20 cellular contexts compared by ENCODE assay signal in genomic region chr4:57084360-57084759, GRCh38. TPM values are rescaled to one million over a fixed set of nuclear protein-coding genes. Genes with fewer than 3 reads are reported as not detected.
"Had no signal": no experiment of that assay in that cellular context is flagged by ENCODE, and none has a peak within 500 bp of the region (broad histone marks: within the 10 kb centered on the region; RNA-seq: fewer than 3 reads in every experiment).

No MANE protein-coding gene starts in this region.

- H3K9me3 ChIP-seq: sigmoid colon, thyroid gland had no signal

- H3K27me3 ChIP-seq: sigmoid colon, thyroid gland had no signal

- ATAC-seq: activated CD4-positive, alpha-beta T cell treated with anti-CD3 and anti-CD28 coated beads for 36 hours; activated naive CD4-positive, alpha-beta T cell treated with anti-CD3 and anti-CD28 coated beads, Interleukin-2, amount 50 U/mL, for 72 hours; activated T-helper 17 cell treated with anti-CD3 and anti-CD28 coated beads, Interleukin-2, amount 50 U/mL, for 72 hours; left ventricle myocardium superior; stimulated activated naive CD8-positive, alpha-beta T cell treated with anti-CD3 and anti-CD28 coated beads, Interleukin-15, Interleukin-2, amounts not matched to agents 100 U/mL and 50 U/mL, for 24 hours; WTC11 had no signal

- H3K36me3 ChIP-seq: sigmoid colon, thyroid gland had no signal

- DNase-seq: activated CD4-positive, alpha-beta T cell treated with anti-CD3 and anti-CD28 coated beads for 36 hours; activated CD4-positive, alpha-beta T cell treated with anti-CD3 and anti-CD28 coated beads, Interleukin-2, amount 50 U/mL, for 4 hours; activated CD8-positive, alpha-beta memory T cell treated with anti-CD3 and anti-CD28 coated beads for 24 hours; activated CD8-positive, alpha-beta memory T cell treated with anti-CD3 and anti-CD28 coated beads, Interleukin-2, amount 50 U/mL, for 4 hours; activated T-cell treated with anti-CD3 and anti-CD28 coated beads, Interleukin-2, amount 50 U/mL, for 24 hours; endodermal cell; kidney glomerular epithelial cell; left ventricle myocardium superior; mammary epithelial cell; occipital lobe; sigmoid colon; stimulated activated CD4-positive, alpha-beta T cell treated with anti-CD3 and anti-CD28 coated beads, Interleukin-4, amount 100 ng/mL, for 1 hour; stimulated activated naive CD8-positive, alpha-beta T cell treated with anti-CD3 and anti-CD28 coated beads, Interleukin-15, Interleukin-2, amounts not matched to agents 100 U/mL and 50 U/mL, for 24 hours; T1000; thyroid gland had no signal

- FAIRE-seq: bronchial epithelial cell had no signal

- H3K27ac ChIP-seq: thyroid gland had no signal

- H3K4me3 ChIP-seq: coronary artery, sigmoid colon, thyroid gland had no signal

RNA-seq across cellular contexts. Expression of gene IGFBP7, which starts 25.8 kb away (rescaled TPM):
- total RNA-seq: activated CD4-positive, alpha-beta T cell treated with anti-CD3 and anti-CD28 coated beads for 36 hours; activated T-helper 17 cell treated with anti-CD3 and anti-CD28 coated beads, Interleukin-2, amount 50 U/mL, for 72 hours had no signal
